In the genomic region with DNA sequence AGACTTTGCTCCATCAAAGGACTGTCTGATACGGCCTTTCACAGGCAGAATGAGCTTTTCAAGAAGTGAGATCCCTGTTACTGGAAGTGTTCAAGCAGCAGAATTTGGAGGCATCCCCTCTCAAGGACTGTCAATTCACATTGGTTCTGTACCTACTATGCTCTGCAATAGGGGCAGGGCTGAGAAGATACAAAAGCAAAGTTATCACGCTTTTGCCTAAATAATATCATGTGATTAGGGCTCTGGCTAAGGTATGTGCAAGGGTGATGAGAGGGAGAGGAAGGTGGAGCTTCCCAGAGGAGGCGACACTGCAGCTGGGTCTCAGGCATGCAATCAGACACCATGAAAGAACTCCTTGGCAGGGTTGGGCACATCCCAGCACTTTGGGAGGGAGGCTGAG, we compare ENCODE assay signal across 22 cellular contexts.
"Had no signal": no experiment of that assay in that cellular context is flagged by ENCODE, and none has a peak within 500 bp of the region (broad histone marks: within the 10 kb centered on the region; RNA-seq: fewer than 3 reads in every experiment).

No MANE protein-coding gene starts in this region.

- H3K4me1 ChIP-seq: SJCRH30 had no signal

- H3K9ac ChIP-seq: KMS-11 had no signal

- ATAC-seq: Panc1, PC-3 had no signal

- H3K9me3 ChIP-seq: SJCRH30 had no signal

- DNase-seq: Kasumi-1, NCI-H1092, NCI-H1105 treated with DMSO at 0.1 percent for 48 hours, NCI-H1417 treated with DMSO at 0.1 percent for 48 hours, NCI-H146, NCI-H1694 treated with DMSO at 0.1 percent for 48 hours, NCI-H1930, NCI-H2081, NCI-H2107, NCI-H2227 treated with DMSO at 0.1 percent for 48 hours, NCI-H524, NCI-H526 treated with DMSO at 0.1 percent for 48 hours, NCI-H748 treated with DMSO at 0.1 percent for 48 hours, PC-3, SHP77 treated with DMSO at 0.1 percent for 48 hours, SJCRH30, T-helper 1 cell had no signal

- H3K36me3 ChIP-seq: SJCRH30 had no signal

- FAIRE-seq: HTR-8/SVneo had no signal

- H3K27me3 ChIP-seq: SJCRH30 had no signal

- H3K27ac ChIP-seq: HL-60, KMS-11, RWPE1, SJCRH30 had no signal

- H3K4me2 ChIP-seq: KMS-11 had no signal

- H3K4me3 ChIP-seq: SJCRH30 had no signal
